ENCODE assay signal across 8 cellular contexts in the genomic region with DNA sequence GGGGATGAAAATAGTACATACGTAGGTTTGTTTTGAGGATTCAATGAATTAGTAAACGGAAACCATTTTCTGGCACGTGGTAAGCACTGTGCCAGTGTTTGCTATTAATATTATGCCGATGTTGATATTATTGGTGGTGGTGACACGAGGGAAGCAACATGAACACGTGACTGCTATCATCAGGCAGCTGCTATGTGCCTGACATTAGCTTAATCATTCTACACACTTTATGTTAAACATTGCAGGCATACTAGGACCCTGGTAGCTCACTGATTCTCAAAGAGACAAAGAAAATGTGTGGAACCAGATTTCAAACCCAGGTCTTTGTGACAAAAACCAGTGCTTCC. TPM values are rescaled to one million over a fixed set of nuclear protein-coding genes. Genes with fewer than 3 reads are reported as not detected.
DNase-seq lines count a peak whose midpoint lies in the region; ATAC-seq, FAIRE-seq and TF ChIP-seq lines count a peak whose summit lies in the region.

No MANE protein-coding gene starts in this region.

- no peak for TF ChIP-seq POLR2A in GM18505 (IDR thresholded peaks at IDR 0.05; ENCODE audit: borderline replicate concordance, extremely low read depth, insufficient read depth, insufficient read length)

- no peak for DNase-seq in stimulated activated naive CD8-positive, alpha-beta T cell treated with anti-CD3 and anti-CD28 coated beads, Interleukin-15, Interleukin-2, amounts not matched to agents 100 U/mL and 50 U/mL, for 24 hours
- DNase-seq in ascending aorta (ENCODE audit: low spot score in 2 of 2) (no peak), memory B cell (ENCODE audit: low spot score in 2 of 2) (peak in 1 of 2 donors; percentile 9), urothelium cell line (ENCODE audit: low spot score) (no peak), mesenteric fat pad (ENCODE audit: low spot score) (no peak)
- no peak for DNase-seq in stimulated activated CD4-positive, alpha-beta T cell treated with anti-CD3 and anti-CD28 coated beads, Interleukin-12 subunit alpha, Interleukin-12 subunit beta, amount 100 ng/mL, for 4 hours

- peak overlapping the region; percentile 94 for H3K27ac Mint-ChIP-seq in stimulated activated naive CD8-positive, alpha-beta T cell treated with anti-CD3 and anti-CD28 coated beads, Interleukin-15, Interleukin-2, amounts not matched to agents 100 ng/mL and 50 ng/mL, for 24 hours
- peak overlapping the region; percentile 99 for H3K27ac Mint-ChIP-seq in memory B cell

- no peaks in the 10 kb centered on the region for H3K27me3 Mint-ChIP-seq in stimulated activated naive CD8-positive, alpha-beta T cell treated with anti-CD3 and anti-CD28 coated beads, Interleukin-15, Interleukin-2, amounts not matched to agents 100 ng/mL and 50 ng/mL, for 24 hours
- no peaks in the 10 kb centered on the region for H3K27me3 Mint-ChIP-seq in memory B cell

- peaks cover 12 to 22% of the 10 kb centered on the region in 2 donors for H3K36me3 ChIP-seq in ascending aorta

- peaks cover 46% of the 10 kb centered on the region for H3K36me3 Mint-ChIP-seq in stimulated activated naive CD8-positive, alpha-beta T cell treated with anti-CD3 and anti-CD28 coated beads, Interleukin-15, Interleukin-2, amounts not matched to agents 100 ng/mL and 50 ng/mL, for 24 hours (ENCODE audit: low read depth)
- H3K36me3 Mint-ChIP-seq in memory B cell: peaks cover 17% of the 10 kb centered on the region

- H3K4me1 Mint-ChIP-seq in stimulated activated naive CD8-positive, alpha-beta T cell treated with anti-CD3 and anti-CD28 coated beads, Interleukin-15, Interleukin-2, amounts not matched to agents 100 ng/mL and 50 ng/mL, for 24 hours (ENCODE audit: low read depth): peaks cover 63% of the 10 kb centered on the region
- peaks cover 54% of the 10 kb centered on the region for H3K4me1 Mint-ChIP-seq in memory B cell

- ATAC-seq in stimulated activated naive CD8-positive, alpha-beta T cell treated with anti-CD3 and anti-CD28 coated beads, Interleukin-15, Interleukin-2, amounts not matched to agents 100 U/mL and 50 U/mL, for 24 hours: no peak
- ATAC-seq in memory B cell (ENCODE audit: low read depth): peak; percentile 42
- ATAC-seq in GM18505 (IDR thresholded peaks at IDR 0.05; ENCODE audit: unreplicated experiment): no peak

- peak overlapping the region; percentile 95 to 96 for H3K27ac ChIP-seq in ascending aorta

- no peaks in the 10 kb centered on the region for H3K9me3 Mint-ChIP-seq in stimulated activated naive CD8-positive, alpha-beta T cell treated with anti-CD3 and anti-CD28 coated beads, Interleukin-15, Interleukin-2, amounts not matched to agents 100 ng/mL and 50 ng/mL, for 24 hours
- H3K9me3 Mint-ChIP-seq in memory B cell: no peaks in the 10 kb centered on the region

- H3K9me3 ChIP-seq in ascending aorta: no peaks in the 10 kb centered on the region

- TF ChIP-seq CTCF in ascending aorta (IDR thresholded peaks at IDR 0.05): no peak

- no peaks in the 10 kb centered on the region for H3K27me3 ChIP-seq in ascending aorta

- H3K4me1 ChIP-seq in ascending aorta: peaks cover 6 to 16% of the 10 kb centered on the region in 2 donors

- peak overlapping the region; percentile 96 for H3K4me3 Mint-ChIP-seq in stimulated activated naive CD8-positive, alpha-beta T cell treated with anti-CD3 and anti-CD28 coated beads, Interleukin-15, Interleukin-2, amounts not matched to agents 100 ng/mL and 50 ng/mL, for 24 hours
- H3K4me3 Mint-ChIP-seq in memory B cell: peak overlapping the region; percentile 91

- FAIRE-seq in urothelium cell line (lab: Jason Lieb, UNC): no peak

- intact Hi-C loops in ascending aorta (cut with DNase I): no loop called here

- peak overlapping the region; percentile 90 to 99 for H3K4me3 ChIP-seq in ascending aorta

RNA-seq across cellular contexts. Expression of gene SRRD, which starts 0.7 kb away (rescaled TPM):
- 85.6 TPM for total RNA-seq in ascending aorta
- 16.3 TPM for total RNA-seq in mesenteric fat pad

RNA-seq across cellular contexts. Expression of gene HPS4, which starts 0.8 kb away (rescaled TPM):
- total RNA-seq in ascending aorta (39.3 TPM), mesenteric fat pad (26.4 TPM)

RNA-seq across cellular contexts. Expression of gene TFIP11, which starts 27.9 kb away (rescaled TPM):
- total RNA-seq in ascending aorta: 11.6 TPM
- total RNA-seq in mesenteric fat pad: 30.5 TPM

RNA-seq across cellular contexts. Expression of gene ASPHD2, which starts 55.3 kb away (rescaled TPM):
- total RNA-seq in ascending aorta (0.32 TPM), mesenteric fat pad (0.71 TPM)
